Comparison of ENCODE assay signal across 21 cellular contexts in the genomic region with DNA sequence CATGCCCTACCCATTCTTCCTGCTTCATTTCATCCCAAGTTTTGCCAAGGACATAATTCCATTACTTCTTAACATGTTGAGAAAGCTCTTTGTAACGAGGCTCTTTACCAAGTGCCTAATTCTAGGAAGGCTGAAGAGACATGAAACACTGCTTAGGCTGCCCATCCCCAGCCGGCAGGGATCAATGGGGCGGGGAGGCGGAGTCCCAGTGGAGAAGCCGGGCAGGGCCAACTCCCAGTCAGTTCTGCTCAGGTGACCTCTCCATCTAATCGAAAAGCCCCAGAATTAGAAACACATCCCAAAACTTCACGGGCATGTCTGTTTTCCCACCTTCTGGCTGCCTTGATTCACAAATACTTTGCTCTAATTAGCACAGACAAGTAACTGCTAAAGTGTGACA.
DNase-seq lines count a peak whose midpoint lies in the region; ATAC-seq and TF ChIP-seq lines count a peak whose summit lies in the region.
"Had no signal": no experiment of that assay in that cellular context is flagged by ENCODE, and none has a peak within 500 bp of the region (broad histone marks: within the 10 kb centered on the region; RNA-seq: fewer than 3 reads in every experiment).

No MANE protein-coding gene starts in this region.

- H3K36me3 Mint-ChIP-seq in glutamatergic neuron (ENCODE audit: unreplicated experiment) (no peaks in the 10 kb centered on the region), nephron progenitor cell (ENCODE audit: low read depth) (no peaks in the 10 kb centered on the region)
- H3K36me3 Mint-ChIP-seq: CD14-positive monocyte, IgD-negative memory B cell had no signal

- no peak overlapping the region for H3K4me3 Mint-ChIP-seq in glutamatergic neuron (ENCODE audit: unreplicated experiment)
- no peak overlapping the region for H3K4me3 Mint-ChIP-seq in nephron progenitor cell
- H3K4me3 Mint-ChIP-seq: CD14-positive monocyte, IgD-negative memory B cell had no signal

- H2AK9ac ChIP-seq in IMR-90 (replicated peaks; ENCODE audit: low read depth, low read length, poor library complexity): no peak overlapping the region

- no peak overlapping the region for H2BK15ac ChIP-seq in IMR-90 (ENCODE audit: low read depth, low read length)

- no peak overlapping the region for H3K4ac ChIP-seq in IMR-90 (ENCODE audit: low read depth, low read length)

- no peak for TF ChIP-seq RAD21 in IMR-90 (IDR thresholded peaks at IDR 0.05; ENCODE audit: low read length)

- H3K27me3 ChIP-seq in A673 (replicated peaks; ENCODE audit: insufficient read depth, low read depth, low read length, poor library complexity): no peaks in the 10 kb centered on the region
- H3K27me3 ChIP-seq in IMR-90 (ENCODE audit: control insufficient read depth, insufficient read depth, low read length): peaks cover 14% of the 10 kb centered on the region

- H4K91ac ChIP-seq in IMR-90 (ENCODE audit: insufficient read depth, low read depth, low read length): no peak overlapping the region

- no peak for TF ChIP-seq POLR2A in IMR-90 (IDR thresholded peaks at IDR 0.05; ENCODE audit: low read depth, low read length)

- H3K9ac ChIP-seq in IMR-90 (ENCODE audit: low read depth, low read length): no peak overlapping the region; the same call in 1 of the 2 replicates
- H3K9ac ChIP-seq: GM23248 had no signal

- H2BK5ac ChIP-seq in IMR-90 (ENCODE audit: low read depth, low read length, poor library complexity, severe bottlenecking): no peak overlapping the region

- dilution Hi-C loops in IMR-90 (cut with HindIII; ENCODE audit: low sequenced_read_pairs, unreplicated experiment): no loop called here

- no peak overlapping the region for H3K27ac Mint-ChIP-seq in glutamatergic neuron (ENCODE audit: unreplicated experiment)
- no peak overlapping the region for H3K27ac Mint-ChIP-seq in nephron progenitor cell
- H3K27ac Mint-ChIP-seq: CD14-positive monocyte, IgD-negative memory B cell had no signal

- no peak overlapping the region for H4K8ac ChIP-seq in IMR-90 (ENCODE audit: low read depth in 2 of 2, low read length in 2 of 2)

- H3K4me2 ChIP-seq in IMR-90 (ENCODE audit: low read depth, low read length): no peak overlapping the region

- CTCF ChIA-PET in A673 (lab: Charles Lee): no interaction called here
- CTCF ChIA-PET in IMR-90 (lab: Yijun Ruan, JAX): interaction anchor here (1.0 to 1.1 kb wide), 2 partner anchors 14 to 535 kb away, joined by 3 to 4 read pairs; no protein-coding TSS in a partner anchor

- H3K27ac ChIP-seq in A673 (ENCODE audit: low read depth, low read length, poor library complexity, severe bottlenecking) (peak overlapping the region; percentile 18), IMR-90 (ENCODE audit: insufficient read depth, low read length) (no peak overlapping the region)
- H3K27ac ChIP-seq: GM23248 had no signal

- H3K14ac ChIP-seq in IMR-90 (replicated peaks; ENCODE audit: low read depth, low read length): no peak overlapping the region

- H3K9me1 ChIP-seq in IMR-90 (ENCODE audit: insufficient read depth, low read length): no peaks in the 10 kb centered on the region

- in situ Hi-C loops in IMR-90 (cut with MboI; ENCODE audit: low sequenced_read_pairs): no loop called here

- 10% methylated on average over 2 of the region's 7 CpGs; no CpG with 5 or more reads in 1 of the 2 experiments for WGBS in IMR-90 (ENCODE audit: extremely low coverage in 2 of 2, insufficient read length in 1 of 2), 2 experiments

- no peak overlapping the region for H2AFZ ChIP-seq in IMR-90 (replicated peaks; ENCODE audit: low read length, poor library complexity)

- no peaks in the 10 kb centered on the region for H3K9me3 ChIP-seq in A673 (ENCODE audit: low read depth, low read length, poor library complexity, severe bottlenecking)
- 0 out of 2 replicates have a peak, but pooled peaks cover 5% of the 10 kb centered on the region for H3K9me3 ChIP-seq in IMR-90 (ENCODE audit: control insufficient read depth, insufficient read depth, low read length)

- 0 out of 2 replicates have a peak overlapping the region, but pooled peaks have one; percentile 39 for H3K23ac ChIP-seq in IMR-90 (ENCODE audit: low read depth, low read length)

- H3K18ac ChIP-seq in IMR-90 (ENCODE audit: low read depth, low read length): no peak overlapping the region

- H2AK5ac ChIP-seq in IMR-90 (ENCODE audit: low read depth, low read length): no peak overlapping the region

- H3K9me3 Mint-ChIP-seq in glutamatergic neuron (ENCODE audit: unreplicated experiment) (peaks cover 2% of the 10 kb centered on the region), nephron progenitor cell (peaks cover 9% of the 10 kb centered on the region)

- no peaks in the 10 kb centered on the region for H3K36me3 ChIP-seq in A673 (ENCODE audit: insufficient read depth, low read length, poor library complexity, severe bottlenecking)
- H3K36me3 ChIP-seq in IMR-90 (ENCODE audit: control insufficient read depth, insufficient read depth, low read length): no peaks in the 10 kb centered on the region

- H3K4me1 Mint-ChIP-seq in glutamatergic neuron (ENCODE audit: low read depth, unreplicated experiment) (peaks cover 5% of the 10 kb centered on the region), nephron progenitor cell (peaks cover 56% of the 10 kb centered on the region)
- H3K4me1 Mint-ChIP-seq: CD14-positive monocyte, IgD-negative memory B cell had no signal

- no peak overlapping the region for H3K56ac ChIP-seq in IMR-90 (ENCODE audit: extremely low read depth, insufficient read depth, low read length)

- POLR2A ChIA-PET in A673 (lab: Charles Lee; ENCODE audit: low non-redundant PET): interaction anchor here (0.6 kb wide), 1 partner anchor 199 kb away, joined by 4 read pairs; no protein-coding TSS in a partner anchor
- POLR2A ChIA-PET in IMR-90 (lab: Charles Lee; ENCODE audit: unreplicated experiment): no interaction called here

- TF ChIP-seq CTCF in A673 (conservative IDR thresholded peaks at IDR 0.05; ENCODE audit: low read depth, low read length) (no peak), IMR-90 (conservative IDR thresholded peaks at IDR 0.05; ENCODE audit: low read depth, low read length) (no peak), glutamatergic neuron (IDR thresholded peaks at IDR 0.05; ENCODE audit: partially characterized antibody, unreplicated experiment) (no peak), nephron progenitor cell (IDR thresholded peaks at IDR 0.05) (no peak), omental fat pad (IDR thresholded peaks at IDR 0.05) (no peak)

- no peaks in the 10 kb centered on the region for H3K79me1 ChIP-seq in IMR-90 (ENCODE audit: low read depth in 1 of 2, low read length in 2 of 2)

- intact Hi-C loops in A673 (cut with micrococcal nuclease; ENCODE audit: unreplicated experiment): no loop called here
- intact Hi-C loops in IMR-90 (cut with micrococcal nuclease): no loop called here

- H3K4me1 ChIP-seq in A673 (ENCODE audit: insufficient read depth, low read length, poor library complexity, severe bottlenecking) (peaks cover 55% of the 10 kb centered on the region), IMR-90 (ENCODE audit: control insufficient read depth, insufficient read depth, low read length) (peaks cover 4% of the 10 kb centered on the region; the same call in 1 of the 2 replicates)

- no peaks in the 10 kb centered on the region for H4K20me1 ChIP-seq in IMR-90 (ENCODE audit: insufficient read depth, low read length)

- no peak overlapping the region for H3K4me3 ChIP-seq in A673 (ENCODE audit: low read depth, low read length, poor library complexity, severe bottlenecking)
- H3K4me3 ChIP-seq in IMR-90 (ENCODE audit: insufficient read depth, low read depth, low read length): no peak overlapping the region
- H3K4me3 ChIP-seq: GM12878, GM23248 had no signal

- H2BK120ac ChIP-seq in IMR-90 (ENCODE audit: low read depth, low read length): no peak overlapping the region

- H3K27me3 Mint-ChIP-seq in glutamatergic neuron (ENCODE audit: unreplicated experiment) (peaks cover 1% of the 10 kb centered on the region), nephron progenitor cell (ENCODE audit: low read depth, poor library complexity) (no peaks in the 10 kb centered on the region)

- BruUV-seq in A673 (replicated peaks; lab: Mats Ljungman, UMichigan) (no TSS peak), IMR-90 (replicated peaks; lab: Mats Ljungman, UMichigan) (no TSS peak)

- ATAC-seq in IMR-90 (ENCODE audit: low read depth) (no peak), HG02642 (IDR thresholded peaks at IDR 0.05; ENCODE audit: poor library complexity, unreplicated experiment) (no peak), omental fat pad (ENCODE audit: low FRiP score) (no peak)
- ATAC-seq: GM12878 had no signal

- H4K5ac ChIP-seq in IMR-90 (ENCODE audit: low read depth, low read length): no peak overlapping the region

- DNase-seq in A673 (ENCODE audit: low spot score) (no peak), IMR-90 (no peak), glutamatergic neuron (peak; percentile 53), nephron progenitor cell (peak; percentile 35), GM19238 (ENCODE audit: insufficient read length, low spot score) (no peak), omental fat pad (ENCODE audit: low spot score) (no peak)
- DNase-seq in stimulated activated CD8-positive, alpha-beta memory T cell treated with anti-CD3 and anti-CD28 coated beads, Interleukin-4, amount 100 ng/mL, for 48 hours: no peak
- DNase-seq: ACHN, AML-193, DMS 273 treated with DMSO at 0.1 percent for 48 hours, GDM1, GM23248, NCI-H1105, NCI-H187 treated with DMSO at 0.1 percent for 48 hours, NCI-H2171, NCI-H446, RPMI8226 had no signal

- no peak overlapping the region for H2BK20ac ChIP-seq in IMR-90 (ENCODE audit: low read depth, low read length)

TF ChIP-seq in IMR-90, 13 proteins besides CTCF, POLR2A, EP300 and RAD21:
- TF ChIP-seq MXI1 (IDR thresholded peaks at IDR 0.05; ENCODE audit: borderline replicate concordance, low read depth, low read length) (no peak), FOS (IDR thresholded peaks at IDR 0.05; ENCODE audit: low read depth, low read length) (no peak)

Comparison
In these comparisons a context has a peak if more than half of its experiments do, and no peak if none do; other contexts are left out.
1. DNase-seq: peak in glutamatergic neuron (single experiment) and nephron progenitor cell (single experiment); none in A673 (single experiment), IMR-90 (single experiment), GM19238 (single experiment), stimulated activated CD8-positive, alpha-beta memory T cell treated with anti-CD3 and anti-CD28 coated beads, Interleukin-4, amount 100 ng/mL, for 48 hours (single experiment) and omental fat pad (single experiment).